1 cellular context compared by ENCODE assay signal in genomic region chr12:56658921-56659320, GRCh38.
TF ChIP-seq lines count a peak whose summit lies in the region.

No MANE protein-coding gene starts in this region.

TF ChIP-seq in GM23338, 12 proteins besides CTCF, POLR2A, EP300 and RAD21 (continued from another document):
- TF ChIP-seq ZNF462 (CRISPR knock-in tag; IDR thresholded peaks at IDR 0.05) (no peak), EZH2phosphoT487 (IDR thresholded peaks at IDR 0.05; ENCODE audit: unreplicated experiment) (no peak), NANOG (IDR thresholded peaks at IDR 0.05; ENCODE audit: borderline replicate concordance) (no peak), ZNF114 (CRISPR knock-in tag; IDR thresholded peaks at IDR 0.05) (no peak), CREB1 (CRISPR knock-in tag; IDR thresholded peaks at IDR 0.05; ENCODE audit: low read depth) (no peak), ETS1 (IDR thresholded peaks at IDR 0.05) (no peak), REST (IDR thresholded peaks at IDR 0.05; ENCODE audit: unreplicated experiment) (no peak), STAT1 (IDR thresholded peaks at IDR 0.05; ENCODE audit: unreplicated experiment) (no peak)
TF ChIP-seq in GM23338: peak in this region for 0.
